ENCODE assay signal across 1 cellular context in the genomic region with DNA sequence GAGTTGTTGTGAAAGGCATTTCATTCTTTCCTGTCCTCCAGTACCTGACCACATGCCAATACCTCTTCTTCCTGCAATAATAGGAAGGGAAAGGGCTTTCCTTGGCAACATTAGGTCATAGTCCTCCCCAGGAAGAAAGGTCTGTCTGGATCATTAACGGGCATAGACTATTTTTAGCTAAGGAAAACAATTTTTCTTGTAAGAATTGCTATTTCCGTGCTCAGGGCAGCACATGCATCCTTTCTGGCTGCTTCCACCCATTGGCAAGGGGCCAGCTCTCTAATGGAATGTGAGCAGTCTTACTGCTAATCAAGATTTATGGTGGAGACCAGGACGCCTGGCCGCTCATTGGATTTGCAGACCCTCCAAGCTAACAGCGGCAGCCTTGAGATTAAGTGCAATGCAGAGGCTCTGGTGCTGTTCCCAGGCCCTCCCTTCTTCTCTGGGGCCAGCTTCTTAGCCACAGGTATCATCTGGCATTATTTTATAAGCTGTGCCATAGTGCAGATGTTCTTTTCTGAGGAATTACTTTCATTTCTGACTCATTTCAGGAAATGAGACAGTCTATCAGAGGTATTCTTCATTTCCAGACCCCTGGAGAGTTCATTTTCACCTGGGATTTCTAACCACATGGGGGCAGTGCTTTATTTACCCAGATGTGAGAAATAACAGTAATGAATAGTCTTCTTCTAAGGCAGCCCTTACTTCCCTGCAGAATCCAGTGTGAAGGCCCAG.
TF ChIP-seq lines count a peak whose summit lies in the region.

No MANE protein-coding gene starts in this region.

TF ChIP-seq in SK-N-SH, 30 proteins besides CTCF, POLR2A, EP300 and RAD21 (continued from another document):
- TF ChIP-seq, protein P1, sequence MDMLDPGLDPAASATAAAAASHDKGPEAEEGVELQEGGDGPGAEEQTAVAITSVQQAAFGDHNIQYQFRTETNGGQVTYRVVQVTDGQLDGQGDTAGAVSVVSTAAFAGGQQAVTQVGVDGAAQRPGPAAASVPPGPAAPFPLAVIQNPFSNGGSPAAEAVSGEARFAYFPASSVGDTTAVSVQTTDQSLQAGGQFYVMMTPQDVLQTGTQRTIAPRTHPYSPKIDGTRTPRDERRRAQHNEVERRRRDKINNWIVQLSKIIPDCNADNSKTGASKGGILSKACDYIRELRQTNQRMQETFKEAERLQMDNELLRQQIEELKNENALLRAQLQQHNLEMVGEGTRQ (IDR thresholded peaks at IDR 0.05; ENCODE audit: borderline replicate concordance, low read depth, low read length): no peak
- peak; percentile 96 for TF ChIP-seq TCF12 (IDR thresholded peaks at IDR 0.05)
- TF ChIP-seq IRF3 (IDR thresholded peaks at IDR 0.05; ENCODE audit: low read depth, low read length): no peak
- TF ChIP-seq TAF1 (IDR thresholded peaks at IDR 0.05; ENCODE audit: borderline replicate concordance, low read depth, low read length): 0 out of 2 replicates have a peak, but pooled peaks have one; percentile 44
- no peak; the same call in 1 of the 2 replicates for TF ChIP-seq GABPA (IDR thresholded peaks at IDR 0.05; ENCODE audit: low read depth)
- TF ChIP-seq SIN3A (IDR thresholded peaks at IDR 0.05; ENCODE audit: borderline replicate concordance, low read depth, low read length): peak; percentile 76; the same call in 1 of the 2 replicates
- TF ChIP-seq FOXM1 (IDR thresholded peaks at IDR 0.05; ENCODE audit: low read depth): no peak; the same call in 1 of the 2 replicates
- peak; percentile 54 for TF ChIP-seq SMC3 (IDR thresholded peaks at IDR 0.05; ENCODE audit: low read depth, low read length)
- TF ChIP-seq RCOR1 (IDR thresholded peaks at IDR 0.05; ENCODE audit: low read length): peak; percentile 95; the same call in 1 of the 2 replicates
- peak; percentile 66; the same call in 1 of the 2 replicates for TF ChIP-seq ZBTB33 (IDR thresholded peaks at IDR 0.05; ENCODE audit: borderline replicate concordance, low read depth)
- TF ChIP-seq MXI1 (IDR thresholded peaks at IDR 0.05; ENCODE audit: low read depth, low read length): no peak; the same call in 1 of the 2 replicates
- peak; percentile 98 for TF ChIP-seq MEF2A (IDR thresholded peaks at IDR 0.05; ENCODE audit: borderline replicate concordance, low read depth)
- no peak for TF ChIP-seq EZH2phosphoT487 (IDR thresholded peaks at IDR 0.05; ENCODE audit: borderline replicate concordance, low read depth)
- TF ChIP-seq POLR2AphosphoS5 (IDR thresholded peaks at IDR 0.05; ENCODE audit: low read depth, low read length): peak; percentile 63; the same call in 1 of the 2 replicates
- TF ChIP-seq NFIC (IDR thresholded peaks at IDR 0.05; ENCODE audit: borderline replicate concordance): peak; percentile 97
- TF ChIP-seq, protein P2, sequence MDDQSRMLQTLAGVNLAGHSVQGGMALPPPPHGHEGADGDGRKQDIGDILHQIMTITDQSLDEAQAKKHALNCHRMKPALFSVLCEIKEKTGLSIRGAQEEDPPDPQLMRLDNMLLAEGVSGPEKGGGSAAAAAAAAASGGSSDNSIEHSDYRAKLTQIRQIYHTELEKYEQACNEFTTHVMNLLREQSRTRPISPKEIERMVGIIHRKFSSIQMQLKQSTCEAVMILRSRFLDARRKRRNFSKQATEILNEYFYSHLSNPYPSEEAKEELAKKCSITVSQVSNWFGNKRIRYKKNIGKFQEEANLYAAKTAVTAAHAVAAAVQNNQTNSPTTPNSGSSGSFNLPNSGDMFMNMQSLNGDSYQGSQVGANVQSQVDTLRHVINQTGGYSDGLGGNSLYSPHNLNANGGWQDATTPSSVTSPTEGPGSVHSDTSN (IDR thresholded peaks at IDR 0.05): peak; percentile 89
- TF ChIP-seq JUND (IDR thresholded peaks at IDR 0.05): peak; percentile 71
